In genomic region chrX:116384406-116384805, GRCh38 we compare ENCODE assay signal across 18 cellular contexts. TPM values are rescaled to one million over a fixed set of nuclear protein-coding genes. Genes with fewer than 3 reads are reported as not detected.
DNase-seq lines count a peak whose midpoint lies in the region; ATAC-seq and TF ChIP-seq lines count a peak whose summit lies in the region.
"Had no signal": no experiment of that assay in that cellular context is flagged by ENCODE, and none has a peak within 500 bp of the region (broad histone marks: within the 10 kb centered on the region; RNA-seq: fewer than 3 reads in every experiment).

No MANE protein-coding gene starts in this region.

- TF ChIP-seq POLR2A in heart left ventricle (IDR thresholded peaks at IDR 0.05): no peak

- H3K4me1 ChIP-seq in heart left ventricle: no peaks in the 10 kb centered on the region
- H3K4me1 ChIP-seq in adipocyte (ENCODE audit: control insufficient read depth, insufficient read depth, low read length): peaks cover 5% of the 10 kb centered on the region
- H3K4me1 ChIP-seq in hepatocyte (ENCODE audit: insufficient read depth): no peaks in the 10 kb centered on the region

- intact Hi-C loops in Right ventricle myocardium inferior (cut with DNase I) (no loop called here), heart left ventricle (cut with DNase I) (no loop called here)

- H3K4me3 Mint-ChIP-seq in effector memory CD8-positive, alpha-beta T cell: no peak overlapping the region

- H3K27me3 ChIP-seq in heart left ventricle (no peaks in the 10 kb centered on the region), adipocyte (replicated peaks; ENCODE audit: control insufficient read depth, insufficient read depth, low read length) (no peaks in the 10 kb centered on the region), hepatocyte (no peaks in the 10 kb centered on the region)

- peak; percentile 52 for ATAC-seq in Right ventricle myocardium inferior
- no peak for ATAC-seq in heart left ventricle
- no peak for ATAC-seq in effector memory CD8-positive, alpha-beta T cell (replicated peaks)

- H3K36me3 Mint-ChIP-seq in effector memory CD8-positive, alpha-beta T cell (ENCODE audit: insufficient read depth): no peaks in the 10 kb centered on the region

- no peak overlapping the region for H3K9ac ChIP-seq in adipocyte (ENCODE audit: low read length)

- no peaks in the 10 kb centered on the region for H3K27me3 Mint-ChIP-seq in effector memory CD8-positive, alpha-beta T cell

- H3K36me3 ChIP-seq in heart left ventricle (no peaks in the 10 kb centered on the region), adipocyte (ENCODE audit: control insufficient read depth, insufficient read depth, low read length, severe bottlenecking) (no peaks in the 10 kb centered on the region), hepatocyte (replicated peaks; ENCODE audit: insufficient read depth, low read depth) (no peaks in the 10 kb centered on the region)

- H3K9me3 ChIP-seq in heart left ventricle (no peaks in the 10 kb centered on the region), adipocyte (ENCODE audit: control insufficient read depth, low read length) (no peaks in the 10 kb centered on the region), hepatocyte (ENCODE audit: low read depth) (no peaks in the 10 kb centered on the region)

- WGBS in heart left ventricle, 4 donors: 55 to 89% (median 72%) methylated on average over 2 of the region's 2 CpGs
- WGBS in hepatocyte (ENCODE audit: low lambda C conversion rate, missing lambda C conversion rate): 77% methylated on average over 2 of the region's 2 CpGs

- no peaks in the 10 kb centered on the region for H3K4me1 Mint-ChIP-seq in effector memory CD8-positive, alpha-beta T cell (ENCODE audit: low read depth in 2 of 2)

- H3K79me2 ChIP-seq in hepatocyte: no peaks in the 10 kb centered on the region

- H2AFZ ChIP-seq in hepatocyte: no peak overlapping the region

- H4K20me1 ChIP-seq in hepatocyte (ENCODE audit: insufficient read depth, poor library complexity, severe bottlenecking): no peaks in the 10 kb centered on the region

- TF ChIP-seq CTCF in heart left ventricle (IDR thresholded peaks at IDR 0.05) (no peak), hepatocyte (IDR thresholded peaks at IDR 0.05; ENCODE audit: poor library complexity) (no peak)

- no peak overlapping the region for H3K27ac Mint-ChIP-seq in effector memory CD8-positive, alpha-beta T cell

- no peak overlapping the region for H3K27ac ChIP-seq in heart left ventricle
- no peak overlapping the region for H3K27ac ChIP-seq in caudate nucleus (ENCODE audit: low read depth, low read length)
- no peak overlapping the region for H3K27ac ChIP-seq in hepatocyte
- H3K27ac ChIP-seq: PC-9 had no signal

- H3K4me2 ChIP-seq in hepatocyte: no peak overlapping the region
- H3K4me2 ChIP-seq: PC-9 had no signal

- peaks cover 0 to 1% of the 10 kb centered on the region in 2 donors for H3K9me3 Mint-ChIP-seq in effector memory CD8-positive, alpha-beta T cell

- H3K4me3 ChIP-seq in heart left ventricle (no peak overlapping the region), adipocyte (ENCODE audit: low read length) (no peak overlapping the region), hepatocyte (no peak overlapping the region)
- H3K4me3 ChIP-seq: PC-9 had no signal

- H3K9me2 ChIP-seq in hepatocyte (replicated peaks; ENCODE audit: insufficient read depth): no peaks in the 10 kb centered on the region

- no peak for DNase-seq in Right ventricle myocardium inferior (ENCODE audit: missing footprints)
- no peak for DNase-seq in heart left ventricle
- peak; percentile 1 for DNase-seq in adipocyte (ENCODE audit: low read depth)
- DNase-seq in fibroblast of peridontal ligament (ENCODE audit: extremely low read depth): peak; percentile 24
- peak; percentile 42 for DNase-seq in stromal cell of bone marrow (ENCODE audit: low read depth)
- DNase-seq in caudate nucleus (lab: John Stamatoyannopoulos, UW): no peak
- no peak for DNase-seq in hepatocyte (ENCODE audit: low spot score)
- no peak for DNase-seq in effector memory CD8-positive, alpha-beta T cell
- DNase-seq: C1 segment of cervical spinal cord, DND-41, GOT3, KG1, NCI-H1436 treated with DMSO at 0.1 percent for 48 hours, NCI-H2029 treated with DMSO at 0.1 percent for 48 hours, NCI-H510A treated with DMSO at 0.1 percent for 48 hours, NCI-H82, PC-9 had no signal

RNA-seq across cellular contexts. Expression of gene SLC6A14, which starts 52.0 kb away (rescaled TPM):
- total RNA-seq in Right ventricle myocardium inferior (not detected), heart left ventricle (not detected), hepatocyte (0.72 and 2.7 TPM in 2 replicates)
- polyA plus RNA-seq in heart left ventricle (not detected), hepatocyte (0.05 TPM in 1 of 2 replicates, not detected in the other)
- total RNA-seq: A172 had no signal

Comparison
In these comparisons a context has a peak if more than half of its experiments do, and no peak if none do; other contexts are left out.
1. DNase-seq: peak in adipocyte (single experiment), fibroblast of peridontal ligament (single experiment) and stromal cell of bone marrow (single experiment); none in Right ventricle myocardium inferior (single experiment), heart left ventricle (0 of 5), caudate nucleus (0 of 61), hepatocyte (single experiment) and effector memory CD8-positive, alpha-beta T cell (0 of 3).